ENCODE assay signal across 16 cellular contexts in genomic region chr1:160656737-160657476, GRCh38. TPM values are rescaled to one million over a fixed set of nuclear protein-coding genes. Genes with fewer than 3 reads are reported as not detected.
A peak's percentile ranks its signal among the peaks of the same experiment; 100 is the strongest.
DNase-seq lines count a peak whose midpoint lies in the region; ATAC-seq and TF ChIP-seq lines count a peak whose summit lies in the region.
"Had no signal": no experiment of that assay in that cellular context is flagged by ENCODE, and none has a peak within 500 bp of the region (broad histone marks: within the 10 kb centered on the region; RNA-seq: fewer than 3 reads in every experiment).

No MANE protein-coding gene starts in this region.

- no peak overlapping the region for H2BK12ac ChIP-seq in mesenchymal stem cell (ENCODE audit: low read length in 2 of 2)

- intact Hi-C loops in dorsolateral prefrontal cortex (cut with DNase I): no loop called here

- H3K18ac ChIP-seq in mesenchymal stem cell (ENCODE audit: low read depth in 1 of 2, low read length in 2 of 2): no peak overlapping the region

- no peak overlapping the region for H2BK15ac ChIP-seq in mesenchymal stem cell (ENCODE audit: low read depth, poor library complexity, severe bottlenecking)

- no peak overlapping the region for H2AFZ ChIP-seq in mesenchymal stem cell (ENCODE audit: low read depth, low read length)

- H3K9ac ChIP-seq in mesenchymal stem cell (ENCODE audit: low read length): no peak overlapping the region

- no peak overlapping the region for H3K14ac ChIP-seq in mesenchymal stem cell (ENCODE audit: low read length in 2 of 2)

- H3K4me1 Mint-ChIP-seq in activated CD4-positive, alpha-beta T cell treated with anti-CD3 and anti-CD28 coated beads, Interleukin-2, amount 10 ng/mL, durations not matched to agents 7 days and 5 days: peaks cover 65% of the 10 kb centered on the region
- H3K4me1 Mint-ChIP-seq in activated CD4-positive, alpha-beta memory T cell treated with anti-CD3 and anti-CD28 coated beads, Interleukin-2, amount 10 ng/mL, durations not matched to agents 7 days and 5 days: peaks cover 55% of the 10 kb centered on the region
- peaks cover 4% of the 10 kb centered on the region for H3K4me1 Mint-ChIP-seq in glutamatergic neuron (ENCODE audit: low read depth, unreplicated experiment)

- no peak overlapping the region for H3K4ac ChIP-seq in mesenchymal stem cell (ENCODE audit: low read depth in 1 of 2, low read length in 2 of 2)

- H2AK5ac ChIP-seq in mesenchymal stem cell (ENCODE audit: low read length, severe bottlenecking): no peak overlapping the region

- H3K27ac Mint-ChIP-seq in activated CD4-positive, alpha-beta T cell treated with anti-CD3 and anti-CD28 coated beads, Interleukin-2, amount 10 ng/mL, durations not matched to agents 7 days and 5 days: peak overlapping the region; percentile 55
- H3K27ac Mint-ChIP-seq in activated CD4-positive, alpha-beta memory T cell treated with anti-CD3 and anti-CD28 coated beads, Interleukin-2, amount 10 ng/mL, durations not matched to agents 7 days and 5 days: peak overlapping the region; percentile 37
- no peak overlapping the region for H3K27ac Mint-ChIP-seq in glutamatergic neuron (ENCODE audit: unreplicated experiment)

- H3K4me3 Mint-ChIP-seq in activated CD4-positive, alpha-beta T cell treated with anti-CD3 and anti-CD28 coated beads, Interleukin-2, amount 10 ng/mL, durations not matched to agents 7 days and 5 days: no peak overlapping the region
- H3K4me3 Mint-ChIP-seq in activated CD4-positive, alpha-beta memory T cell treated with anti-CD3 and anti-CD28 coated beads, Interleukin-2, amount 10 ng/mL, durations not matched to agents 7 days and 5 days: no peak overlapping the region
- H3K4me3 Mint-ChIP-seq in glutamatergic neuron (ENCODE audit: unreplicated experiment): no peak overlapping the region

- H3K4me2 ChIP-seq in mesenchymal stem cell (ENCODE audit: low read length, poor library complexity, severe bottlenecking): no peak overlapping the region
- H3K4me2 ChIP-seq: smooth muscle cell had no signal

- peak; percentile 47 for ATAC-seq in GM21723 (IDR thresholded peaks at IDR 0.05; ENCODE audit: unreplicated experiment)

- no peaks in the 10 kb centered on the region for H3K9me3 ChIP-seq in mesenchymal stem cell (ENCODE audit: control insufficient read depth, low read length)

- CTCF ChIA-PET in activated CD4-positive, alpha-beta T cell treated with anti-CD3 and anti-CD28 coated beads, Interleukin-2, amount 10 ng/mL, durations not matched to agents 7 days and 5 days (lab: Charles Lee): interaction anchor here (2.1 kb wide), 1 partner anchor 24 kb away, joined by 7 read pairs; no protein-coding TSS in a partner anchor
- CTCF ChIA-PET in activated CD4-positive, alpha-beta memory T cell treated with anti-CD3 and anti-CD28 coated beads, Interleukin-2, amount 10 ng/mL, durations not matched to agents 7 days and 5 days (lab: Charles Lee): no interaction called here

- no peaks in the 10 kb centered on the region for H3K4me1 ChIP-seq in mesenchymal stem cell (ENCODE audit: control insufficient read depth, insufficient read depth, low read depth, low read length)
- H3K4me1 ChIP-seq: esophagus muscularis mucosa had no signal

- no peaks in the 10 kb centered on the region for H3K27me3 Mint-ChIP-seq in activated CD4-positive, alpha-beta T cell treated with anti-CD3 and anti-CD28 coated beads, Interleukin-2, amount 10 ng/mL, durations not matched to agents 7 days and 5 days
- no peaks in the 10 kb centered on the region for H3K27me3 Mint-ChIP-seq in activated CD4-positive, alpha-beta memory T cell treated with anti-CD3 and anti-CD28 coated beads, Interleukin-2, amount 10 ng/mL, durations not matched to agents 7 days and 5 days
- H3K27me3 Mint-ChIP-seq in glutamatergic neuron (ENCODE audit: unreplicated experiment): peaks cover 4% of the 10 kb centered on the region

- POLR2A ChIA-PET in activated CD4-positive, alpha-beta T cell treated with anti-CD3 and anti-CD28 coated beads, Interleukin-2, amount 10 ng/mL, durations not matched to agents 7 days and 5 days (lab: Charles Lee): no interaction called here
- POLR2A ChIA-PET in activated CD4-positive, alpha-beta memory T cell treated with anti-CD3 and anti-CD28 coated beads, Interleukin-2, amount 10 ng/mL, durations not matched to agents 7 days and 5 days (lab: Charles Lee): interaction anchor here (2.8 kb wide), 1 partner anchor 11 kb away, joined by 14 read pairs; the partner anchor contains the start of gene SLAMF1

- H3K36me3 ChIP-seq in mesenchymal stem cell (ENCODE audit: control insufficient read depth in 1 of 2, insufficient read depth in 2 of 2, low read depth in 1 of 2, low read length in 2 of 2) (no peaks in the 10 kb centered on the region), H7 (replicated peaks; ENCODE audit: control insufficient read depth, insufficient read depth, low read length) (no peaks in the 10 kb centered on the region)
- H3K36me3 ChIP-seq: esophagus muscularis mucosa, heart right ventricle, stomach had no signal

- peaks cover 24% of the 10 kb centered on the region for H3K36me3 Mint-ChIP-seq in activated CD4-positive, alpha-beta T cell treated with anti-CD3 and anti-CD28 coated beads, Interleukin-2, amount 10 ng/mL, durations not matched to agents 7 days and 5 days (ENCODE audit: low read depth)
- H3K36me3 Mint-ChIP-seq in activated CD4-positive, alpha-beta memory T cell treated with anti-CD3 and anti-CD28 coated beads, Interleukin-2, amount 10 ng/mL, durations not matched to agents 7 days and 5 days (ENCODE audit: low read depth): peaks cover 30% of the 10 kb centered on the region
- H3K36me3 Mint-ChIP-seq in glutamatergic neuron (ENCODE audit: unreplicated experiment): no peaks in the 10 kb centered on the region

- no peak overlapping the region for H3K27ac ChIP-seq in mesenchymal stem cell (ENCODE audit: low read length, poor library complexity, severe bottlenecking)
- no peak overlapping the region for H3K27ac ChIP-seq in dorsolateral prefrontal cortex
- H3K27ac ChIP-seq: esophagus muscularis mucosa had no signal

- no peak for DNase-seq in activated CD4-positive, alpha-beta T cell treated with anti-CD3 and anti-CD28 coated beads, Interleukin-2, amount 10 ng/mL, durations not matched to agents 7 days and 5 days
- no peak for DNase-seq in activated CD4-positive, alpha-beta T cell treated with anti-CD3 and anti-CD28 coated beads, Interleukin-2, amount 50 U/mL, for 48 hours
- DNase-seq in activated CD4-positive, alpha-beta memory T cell treated with anti-CD3 and anti-CD28 coated beads, Interleukin-2, amount 10 ng/mL, durations not matched to agents 7 days and 5 days: no peak
- DNase-seq in mesenchymal stem cell: peak; percentile 24
- DNase-seq in H7: no peak
- DNase-seq in dorsolateral prefrontal cortex: no peak
- DNase-seq in glutamatergic neuron: no peak
- DNase-seq: amniotic stem cell, heart right ventricle, NCI-H1436, NCI-H524, stomach had no signal

- H3K27me3 ChIP-seq in mesenchymal stem cell (ENCODE audit: control insufficient read depth in 1 of 2, insufficient read depth in 1 of 2, low read length in 2 of 2) (peaks cover 8% of the 10 kb centered on the region in 2 experiments), H7 (ENCODE audit: control insufficient read depth, insufficient read depth, low read length) (no peaks in the 10 kb centered on the region), dorsolateral prefrontal cortex (peaks cover 0 to 4% (median 0%) of the 10 kb centered on the region in 45 donors)
- H3K27me3 ChIP-seq: esophagus muscularis mucosa, stomach had no signal

- H3K79me1 ChIP-seq in mesenchymal stem cell (replicated peaks; ENCODE audit: low read length, poor library complexity, severe bottlenecking): no peaks in the 10 kb centered on the region

- TF ChIP-seq CTCF in dorsolateral prefrontal cortex (IDR thresholded peaks at IDR 0.05 in 54 of 56, conservative IDR thresholded peaks at IDR 0.05 in 2 of 56; ENCODE audit: low read depth in 1 of 56, partially characterized antibody in 56 of 56): no peak
- no peak for TF ChIP-seq CTCF in glutamatergic neuron (IDR thresholded peaks at IDR 0.05; ENCODE audit: partially characterized antibody, unreplicated experiment)

- H4K91ac ChIP-seq in mesenchymal stem cell (ENCODE audit: low read length): no peak overlapping the region

- no peak overlapping the region for H4K8ac ChIP-seq in mesenchymal stem cell (ENCODE audit: low read length)

- peaks cover 11% of the 10 kb centered on the region for H3K9me3 Mint-ChIP-seq in activated CD4-positive, alpha-beta T cell treated with anti-CD3 and anti-CD28 coated beads, Interleukin-2, amount 10 ng/mL, durations not matched to agents 7 days and 5 days
- peaks cover 12% of the 10 kb centered on the region for H3K9me3 Mint-ChIP-seq in activated CD4-positive, alpha-beta memory T cell treated with anti-CD3 and anti-CD28 coated beads, Interleukin-2, amount 10 ng/mL, durations not matched to agents 7 days and 5 days
- H3K9me3 Mint-ChIP-seq in glutamatergic neuron (ENCODE audit: unreplicated experiment): peaks cover 2% of the 10 kb centered on the region

- 100% methylated on average over 2 of the region's 8 CpGs for WGBS in mesenchymal stem cell

- H3K23ac ChIP-seq in mesenchymal stem cell (ENCODE audit: low read length in 2 of 2): no peak overlapping the region

- H3K4me3 ChIP-seq in mesenchymal stem cell (ENCODE audit: insufficient read depth in 1 of 2, low read depth in 1 of 2, low read length in 2 of 2) (no peak overlapping the region), H7 (ENCODE audit: insufficient read depth, low read depth, low read length) (no peak overlapping the region), dorsolateral prefrontal cortex (no peak overlapping the region)
- H3K4me3 ChIP-seq: esophagus muscularis mucosa, heart right ventricle, smooth muscle cell, stomach had no signal

- no peak overlapping the region for H2BK5ac ChIP-seq in mesenchymal stem cell (ENCODE audit: low read depth, low read length, poor library complexity, severe bottlenecking)

- no peak overlapping the region for H2BK120ac ChIP-seq in mesenchymal stem cell (ENCODE audit: low read depth, low read length)

RNA-seq across cellular contexts. Expression of gene SLAMF1, which starts 10.1 kb away (rescaled TPM):
- total RNA-seq in activated CD4-positive, alpha-beta T cell treated with anti-CD3 and anti-CD28 coated beads, Interleukin-2, amount 10 ng/mL, durations not matched to agents 7 days and 5 days: 10 to 100 TPM; 70.4 to 70.6 TPM
- 100 to 1,000 TPM; 106 to 113 TPM for total RNA-seq in activated CD4-positive, alpha-beta memory T cell treated with anti-CD3 and anti-CD28 coated beads, Interleukin-2, amount 10 ng/mL, durations not matched to agents 7 days and 5 days
- polyA plus RNA-seq in mesenchymal stem cell (2013, experiment 1 of 2): 0.12 TPM
- polyA plus RNA-seq in mesenchymal stem cell (2013, experiment 2 of 2): 0.15 TPM
- total RNA-seq in H7 (2014; rRNA removed; shearing (Covaris generic)): not detected in 2 replicates
- under 1 TPM in 11 of 120 experiments, not detected in 109; 0.11 to 0.50 (median 0.24) TPM for total RNA-seq in dorsolateral prefrontal cortex
- not detected for total RNA-seq in glutamatergic neuron (ENCODE audit: unreplicated experiment)
- total RNA-seq: smooth muscle cell had no signal
- polyA plus RNA-seq: AG04450, smooth muscle cell had no signal

RNA-seq across cellular contexts. Expression of gene CD48, which starts 54.7 kb away (rescaled TPM):
- 100 to 1,000 TPM; 294 to 309 TPM for total RNA-seq in activated CD4-positive, alpha-beta T cell treated with anti-CD3 and anti-CD28 coated beads, Interleukin-2, amount 10 ng/mL, durations not matched to agents 7 days and 5 days
- 100 to 1,000 TPM; 403 to 404 TPM for total RNA-seq in activated CD4-positive, alpha-beta memory T cell treated with anti-CD3 and anti-CD28 coated beads, Interleukin-2, amount 10 ng/mL, durations not matched to agents 7 days and 5 days
- not detected for polyA plus RNA-seq in mesenchymal stem cell (2013, experiment 1 of 2)
- polyA plus RNA-seq in mesenchymal stem cell (2013, experiment 2 of 2): not detected
- total RNA-seq in H7 (2014; rRNA removed; shearing (Covaris generic)): 0.74 and 2.2 TPM in 2 replicates
- total RNA-seq in dorsolateral prefrontal cortex (1 to 10 TPM in 22 of 120 experiments, under 1 TPM in 52, not detected in 46; 0.36 to 3.9 (median 0.73) TPM), glutamatergic neuron (ENCODE audit: unreplicated experiment) (not detected)
- total RNA-seq: smooth muscle cell had no signal
- polyA plus RNA-seq: AG04450 had no signal

Comparison
In these comparisons a context has a peak if more than half of its experiments do, and no peak if none do; other contexts are left out.
1. RNA of gene SLAMF1, which starts 10.1 kb away (total RNA-seq): 106 to 113 TPM in activated CD4-positive, alpha-beta memory T cell treated with anti-CD3 and anti-CD28 coated beads, Interleukin-2, amount 10 ng/mL, durations not matched to agents 7 days and 5 days and 70.4 to 70.6 TPM in activated CD4-positive, alpha-beta T cell treated with anti-CD3 and anti-CD28 coated beads, Interleukin-2, amount 10 ng/mL, durations not matched to agents 7 days and 5 days; not detected in H7, 0.11 to 0.50 TPM in dorsolateral prefrontal cortex and not detected in glutamatergic neuron (single experiment); every median in the first group is over 10 times any median in the second.
2. RNA of gene CD48, which starts 54.7 kb away (total RNA-seq): 403 to 404 TPM in activated CD4-positive, alpha-beta memory T cell treated with anti-CD3 and anti-CD28 coated beads, Interleukin-2, amount 10 ng/mL, durations not matched to agents 7 days and 5 days and 294 to 309 TPM in activated CD4-positive, alpha-beta T cell treated with anti-CD3 and anti-CD28 coated beads, Interleukin-2, amount 10 ng/mL, durations not matched to agents 7 days and 5 days; 0.74 to 2.2 TPM in H7, 0.36 to 3.9 TPM in dorsolateral prefrontal cortex and not detected in glutamatergic neuron (single experiment); every median in the first group is over 10 times any median in the second.